Comparison of ENCODE assay signal across 19 cellular contexts in genomic region chr9:33791117-33791516, GRCh38. TPM values are rescaled to one million over a fixed set of nuclear protein-coding genes. Genes with fewer than 3 reads are reported as not detected.
DNase-seq lines count a peak whose midpoint lies in the region; ATAC-seq and TF ChIP-seq lines count a peak whose summit lies in the region.
"Had no signal": no experiment of that assay in that cellular context is flagged by ENCODE, and none has a peak within 500 bp of the region (broad histone marks: within the 10 kb centered on the region; RNA-seq: fewer than 3 reads in every experiment).

No MANE protein-coding gene starts in this region.

- ATAC-seq in HG03571 (IDR thresholded peaks at IDR 0.05; ENCODE audit: unreplicated experiment) (no peak), GM19397 (IDR thresholded peaks at IDR 0.05; ENCODE audit: unreplicated experiment) (no peak)

- TF ChIP-seq CTCF in epithelial cell of esophagus (IDR thresholded peaks at IDR 0.05; ENCODE audit: insufficient read depth, low read depth, low read length, missing control alignments) = no peak

- H3K4me3 ChIP-seq in epithelial cell of esophagus (ENCODE audit: low read length) = no peak overlapping the region
- H3K4me3 ChIP-seq: testis had no signal

- DNase-seq in DMS53 (lab: John Stamatoyannopoulos, UW) (peak; percentile 19), DMS53 treated with DMSO at 0.1 percent for 48 hours (lab: John Stamatoyannopoulos, UW; ENCODE audit: unreplicated experiment) (no peak), NCI-H69 (lab: John Stamatoyannopoulos, UW) (peak; percentile 49), epithelial cell of esophagus (ENCODE audit: low read depth) (peak; percentile 84), pulmonary artery endothelial cell (ENCODE audit: low read depth, low spot score) (peak; percentile 30), SHP77 (lab: John Stamatoyannopoulos, UW) (no peak)
- DNase-seq: 8988T; activated CD4-positive, alpha-beta T cell treated with anti-CD3 and anti-CD28 coated beads, Interleukin-2, amount 50 U/mL, for 4 hours; activated effector memory CD4-positive, alpha-beta T cell treated with Interleukin-2 at 50 U/mL for 16 hours; COR-L47; KBM-7; NCI-H2081 treated with DMSO at 0.1 percent for 48 hours; nucleus accumbens; stimulated activated CD4-positive, alpha-beta T cell treated with anti-CD3 and anti-CD28 coated beads, Interleukin-12 subunit alpha, Interleukin-12 subunit beta, amount 100 ng/mL, for 4 hours; testis had no signal

RNA-seq across cellular contexts. Expression of gene PRSS3, which starts 4.2 kb away (rescaled TPM):
- 20.3 and 30.8 TPM in 2 replicates for total RNA-seq in pulmonary artery endothelial cell
- total RNA-seq: mesenteric fat pad; T-helper 1 cell treated with Interleukin-12 subunit alpha and Interleukin-12 subunit beta and Interleukin-4 antibody, amounts not matched to agents 30 ng/mL and 1 ng/mL, for 36 hours had no signal

RNA-seq across cellular contexts. Expression of gene UBE2R2, which starts 25.8 kb away (rescaled TPM):
- 19.7 and 23.5 TPM in 2 replicates for total RNA-seq in pulmonary artery endothelial cell

Comparison
In these comparisons a context has a peak if more than half of its experiments do, and no peak if none do; other contexts are left out.
1. DNase-seq: peak in DMS53 (single experiment), NCI-H69 (single experiment), epithelial cell of esophagus (single experiment) and pulmonary artery endothelial cell (single experiment); none in DMS53 treated with DMSO at 0.1 percent for 48 hours (single experiment) and SHP77 (0 of 2).